8 cellular contexts compared by ENCODE assay signal in genomic region chr6:105402090-105402980, GRCh38. TPM values are rescaled to one million over a fixed set of nuclear protein-coding genes. Genes with fewer than 3 reads are reported as not detected.
DNase-seq lines count a peak whose midpoint lies in the region; ATAC-seq and TF ChIP-seq lines count a peak whose summit lies in the region.

No MANE protein-coding gene starts in this region.

- no peaks in the 10 kb centered on the region; the same call in 1 of the 2 replicates for H3K9me3 ChIP-seq in AG04450 (ENCODE audit: control insufficient read depth, insufficient read depth, low read length)

- H3K4me1 Mint-ChIP-seq in activated naive CD4-positive, alpha-beta T cell treated with anti-CD3 and anti-CD28 coated beads for 36 hours (ENCODE audit: low read depth) = peaks cover 62% of the 10 kb centered on the region
- H3K4me1 Mint-ChIP-seq in glutamatergic neuron (ENCODE audit: low read depth, unreplicated experiment) (peaks cover 42% of the 10 kb centered on the region), progenitor cell of endocrine pancreas (ENCODE audit: low read depth) (peaks cover 17% of the 10 kb centered on the region)

- DNase-seq in AG04450 (ENCODE audit: low read depth, low spot score) (no peak), NCI-H510A (lab: John Stamatoyannopoulos, UW) (peak; percentile 45), glutamatergic neuron (no peak), progenitor cell of endocrine pancreas (ENCODE audit: low spot score, unreplicated experiment) (no peak), NCI-H226 (no peak)
- peak; percentile 38 for DNase-seq in activated naive CD4-positive, alpha-beta T cell treated with anti-CD3 and anti-CD28 coated beads for 36 hours

- no peak overlapping the region for H3K27ac Mint-ChIP-seq in activated naive CD4-positive, alpha-beta T cell treated with anti-CD3 and anti-CD28 coated beads for 36 hours
- peak overlapping the region; percentile 99 for H3K27ac Mint-ChIP-seq in glutamatergic neuron (ENCODE audit: unreplicated experiment)
- H3K27ac Mint-ChIP-seq in progenitor cell of endocrine pancreas = peak overlapping the region; percentile 95

- no peaks in the 10 kb centered on the region for H3K36me3 Mint-ChIP-seq in activated naive CD4-positive, alpha-beta T cell treated with anti-CD3 and anti-CD28 coated beads for 36 hours (ENCODE audit: low read depth)
- peaks cover 4% of the 10 kb centered on the region for H3K36me3 Mint-ChIP-seq in glutamatergic neuron (ENCODE audit: unreplicated experiment)
- no peaks in the 10 kb centered on the region for H3K36me3 Mint-ChIP-seq in progenitor cell of endocrine pancreas (ENCODE audit: insufficient read depth)

- H3K9me3 Mint-ChIP-seq in activated naive CD4-positive, alpha-beta T cell treated with anti-CD3 and anti-CD28 coated beads for 36 hours = no peaks in the 10 kb centered on the region
- H3K9me3 Mint-ChIP-seq in glutamatergic neuron (ENCODE audit: unreplicated experiment) (peaks cover 15% of the 10 kb centered on the region), progenitor cell of endocrine pancreas (ENCODE audit: low read depth) (no peaks in the 10 kb centered on the region)

- H3K27me3 ChIP-seq in AG04450 (ENCODE audit: control insufficient read depth, insufficient read depth, low read length) = no peaks in the 10 kb centered on the region

- peaks cover 3% of the 10 kb centered on the region for H3K27me3 Mint-ChIP-seq in activated naive CD4-positive, alpha-beta T cell treated with anti-CD3 and anti-CD28 coated beads for 36 hours (ENCODE audit: low read depth)
- H3K27me3 Mint-ChIP-seq in glutamatergic neuron (ENCODE audit: unreplicated experiment) (peaks cover 14% of the 10 kb centered on the region), progenitor cell of endocrine pancreas (peaks cover 4% of the 10 kb centered on the region)

- intact Hi-C loops in activated naive CD4-positive, alpha-beta T cell treated with anti-CD3 and anti-CD28 coated beads for 36 hours (cut with micrococcal nuclease) = loop anchor here (2.0 to 10.0 kb wide), 3 partner anchors 188 to 720 kb away; no protein-coding TSS in a partner anchor

- peak overlapping the region; percentile 88 for H3K4me3 Mint-ChIP-seq in activated naive CD4-positive, alpha-beta T cell treated with anti-CD3 and anti-CD28 coated beads for 36 hours
- peak overlapping the region; percentile 100 for H3K4me3 Mint-ChIP-seq in glutamatergic neuron (ENCODE audit: unreplicated experiment)
- peak overlapping the region; percentile 92 for H3K4me3 Mint-ChIP-seq in progenitor cell of endocrine pancreas (ENCODE audit: low read depth)

- CTCF ChIA-PET in AG04450 (lab: Charles Lee) = interaction anchor here (0.6 to 2.6 kb wide), 24 partner anchors 8 to 901 kb away, joined by 3 to 39 read pairs (median 4); no protein-coding TSS in a partner anchor
- CTCF ChIA-PET in activated naive CD4-positive, alpha-beta T cell treated with anti-CD3 and anti-CD28 coated beads for 36 hours (lab: Charles Lee) = interaction anchor here (0.6 to 2.1 kb wide), 9 partner anchors 8 to 318 kb away, joined by 3 to 8 read pairs (median 3); no protein-coding TSS in a partner anchor

- POLR2A ChIA-PET in AG04450 (lab: Yijun Ruan, JAX) = interaction anchor here (0.5 to 1.2 kb wide), 4 partner anchors 20 to 266 kb away, joined by 3 to 6 read pairs (median 3); no protein-coding TSS in a partner anchor

- TF ChIP-seq CTCF in AG04450 (IDR thresholded peaks at IDR 0.05; ENCODE audit: low read depth, low read length) = 0 out of 2 replicates have a peak, but pooled peaks have one; percentile 1
- no peak for TF ChIP-seq CTCF in glutamatergic neuron (IDR thresholded peaks at IDR 0.05; ENCODE audit: partially characterized antibody, unreplicated experiment)
- TF ChIP-seq CTCF in progenitor cell of endocrine pancreas (IDR thresholded peaks at IDR 0.05; ENCODE audit: unreplicated experiment) = no peak

- ATAC-seq in GM18511 (IDR thresholded peaks at IDR 0.05; ENCODE audit: unreplicated experiment) (peak; percentile 23), HG03045 (IDR thresholded peaks at IDR 0.05; ENCODE audit: unreplicated experiment) (peak; percentile 23)

- peak overlapping the region; percentile 60 for H3K27ac ChIP-seq in AG04450 (ENCODE audit: low read depth, low read length)

- peak overlapping the region; percentile 95 for H3K4me3 ChIP-seq in AG04450 (ENCODE audit: low read depth, low read length)

RNA-seq across cellular contexts. Expression of gene PREP, which starts 0.5 kb away (rescaled TPM):
- polyA plus RNA-seq in AG04450 (2011; rRNA removed) = 16.4 and 21.2 TPM in 2 replicates
- polyA minus RNA-seq in AG04450 (2011; rRNA and poly(A)+ RNA removed) = 29.7 and 31.2 TPM in 2 replicates
- total RNA-seq in activated naive CD4-positive, alpha-beta T cell treated with anti-CD3 and anti-CD28 coated beads for 36 hours = 10 to 100 TPM; 32.6 to 33.9 TPM
- total RNA-seq in glutamatergic neuron (ENCODE audit: unreplicated experiment) = 206 TPM
- 42.8 and 43.3 TPM in 2 replicates for total RNA-seq in progenitor cell of endocrine pancreas

Comparison
In these comparisons a context has a peak if more than half of its experiments do, and no peak if none do; other contexts are left out.
1. DNase-seq: peak in NCI-H510A (single experiment) and activated naive CD4-positive, alpha-beta T cell treated with anti-CD3 and anti-CD28 coated beads for 36 hours (single experiment); none in AG04450 (single experiment), glutamatergic neuron (single experiment), progenitor cell of endocrine pancreas (single experiment) and NCI-H226 (single experiment).
2. Peak in every context shown above with its lines, with median percentiles within 50 percentile points of each other: H3K4me3 Mint-ChIP-seq.